ENCODE assay signal across 17 cellular contexts in genomic region chr2:190679391-190679790, GRCh38. TPM values are rescaled to one million over a fixed set of nuclear protein-coding genes. Genes with fewer than 3 reads are reported as not detected.
DNase-seq lines count a peak whose midpoint lies in the region; ATAC-seq and TF ChIP-seq lines count a peak whose summit lies in the region.
"Had no signal": no experiment of that assay in that cellular context is flagged by ENCODE, and none has a peak within 500 bp of the region (broad histone marks: within the 10 kb centered on the region; RNA-seq: fewer than 3 reads in every experiment).

No MANE protein-coding gene starts in this region.

- peaks cover 16% of the 10 kb centered on the region for H3K4me1 ChIP-seq in Caco-2
- H3K4me1 ChIP-seq: prostate gland had no signal

- H3K27ac Mint-ChIP-seq in CD14-positive monocyte = peak overlapping the region in 5 of 7 donors; percentile 60 to 85 (median 74)
- H3K27ac Mint-ChIP-seq in Caco-2 (ENCODE audit: unreplicated experiment) = peak overlapping the region; percentile 77
- H3K27ac Mint-ChIP-seq in activated T-helper 2 cell treated with anti-CD3 and anti-CD28 coated beads, Interferon-gamma antibody, Interleukin-2, Interleukin-4, amounts not matched to agents 10 μg/mL and 5 μg/mL and 100 μg/mL, durations not matched to agents 14 hours and 24 hours and 36 hours = peak overlapping the region; percentile 92
- peak overlapping the region; percentile 86 for H3K27ac Mint-ChIP-seq in memory B cell

- POLR2A ChIA-PET in Caco-2 (lab: Charles Lee) = no interaction called here

- ATAC-seq in memory B cell (ENCODE audit: low read depth) (no peak), GM19397 (IDR thresholded peaks at IDR 0.05; ENCODE audit: unreplicated experiment) (no peak)

- H3K36me3 Mint-ChIP-seq in CD14-positive monocyte = peaks cover 42 to 51% of the 10 kb centered on the region in 2 donors
- peaks cover 38% of the 10 kb centered on the region for H3K36me3 Mint-ChIP-seq in Caco-2 (ENCODE audit: insufficient read depth, unreplicated experiment)
- H3K36me3 Mint-ChIP-seq in activated T-helper 2 cell treated with anti-CD3 and anti-CD28 coated beads, Interferon-gamma antibody, Interleukin-2, Interleukin-4, amounts not matched to agents 10 μg/mL and 5 μg/mL and 100 μg/mL, durations not matched to agents 14 hours and 24 hours and 36 hours (ENCODE audit: low read depth) = peaks cover 45% of the 10 kb centered on the region
- no peaks in the 10 kb centered on the region for H3K36me3 Mint-ChIP-seq in memory B cell

- H3K27me3 Mint-ChIP-seq in CD14-positive monocyte (ENCODE audit: low read depth in 3 of 3) (no peaks in the 10 kb centered on the region), Caco-2 (ENCODE audit: insufficient read depth, unreplicated experiment) (no peaks in the 10 kb centered on the region), memory B cell (no peaks in the 10 kb centered on the region)
- no peaks in the 10 kb centered on the region for H3K27me3 Mint-ChIP-seq in activated T-helper 2 cell treated with anti-CD3 and anti-CD28 coated beads, Interferon-gamma antibody, Interleukin-2, Interleukin-4, amounts not matched to agents 10 μg/mL and 5 μg/mL and 100 μg/mL, durations not matched to agents 14 hours and 24 hours and 36 hours (ENCODE audit: low read depth)

- H3K9me3 Mint-ChIP-seq in CD14-positive monocyte (peaks cover 0 to 4% (median 0%) of the 10 kb centered on the region in 7 donors), Caco-2 (ENCODE audit: unreplicated experiment) (no peaks in the 10 kb centered on the region), memory B cell (no peaks in the 10 kb centered on the region)
- H3K9me3 Mint-ChIP-seq in activated T-helper 2 cell treated with anti-CD3 and anti-CD28 coated beads, Interferon-gamma antibody, Interleukin-2, Interleukin-4, amounts not matched to agents 10 μg/mL and 5 μg/mL and 100 μg/mL, durations not matched to agents 14 hours and 24 hours and 36 hours = no peaks in the 10 kb centered on the region
- H3K9me3 Mint-ChIP-seq: nephron progenitor cell had no signal

- DNase-seq in CD14-positive monocyte (ENCODE audit: low spot score) = no peak
- DNase-seq in Caco-2 = no peak
- DNase-seq in activated T-helper 2 cell treated with anti-CD3 and anti-CD28 coated beads, Interferon-gamma antibody, Interleukin-2, Interleukin-4, amounts not matched to agents 10 μg/mL and 5 μg/mL and 100 μg/mL, durations not matched to agents 14 hours and 24 hours and 36 hours (ENCODE audit: low spot score) = no peak
- no peak for DNase-seq in memory B cell (ENCODE audit: low spot score in 2 of 2)
- DNase-seq in AML-193 (lab: John Stamatoyannopoulos, UW) = no peak
- DNase-seq in T-helper 2 cell = no peak
- DNase-seq: effector memory CD4-positive, alpha-beta T cell; GDM1; heart left ventricle; NCI-H1417 treated with DMSO at 0.1 percent for 48 hours; NCI-H2171; nephron progenitor cell; stimulated activated CD4-positive, alpha-beta T cell treated with anti-CD3 and anti-CD28 coated beads, Interleukin-4, amount 100 ng/mL, for 1 hour; T1000 had no signal

- CTCF ChIA-PET in Caco-2 (lab: Charles Lee) = interaction anchor here (1.2 kb wide), 1 partner anchor 14 kb away, joined by 3 read pairs; no protein-coding TSS in a partner anchor

- TF ChIP-seq CTCF in CD14-positive monocyte (IDR thresholded peaks at IDR 0.05) (no peak), Caco-2 (IDR thresholded peaks at IDR 0.05; ENCODE audit: insufficient read depth in 1 of 2, low read depth in 1 of 2, low read length in 1 of 2, severe bottlenecking in 1 of 2, unreplicated experiment in 1 of 2) (no peak)

- H3K4me3 Mint-ChIP-seq in CD14-positive monocyte = no peak overlapping the region
- no peak overlapping the region for H3K4me3 Mint-ChIP-seq in Caco-2 (ENCODE audit: unreplicated experiment)
- peak overlapping the region; percentile 51 for H3K4me3 Mint-ChIP-seq in activated T-helper 2 cell treated with anti-CD3 and anti-CD28 coated beads, Interferon-gamma antibody, Interleukin-2, Interleukin-4, amounts not matched to agents 10 μg/mL and 5 μg/mL and 100 μg/mL, durations not matched to agents 14 hours and 24 hours and 36 hours (ENCODE audit: low read depth)
- H3K4me3 Mint-ChIP-seq in memory B cell = peak overlapping the region; percentile 76
- H3K4me3 Mint-ChIP-seq: nephron progenitor cell had no signal

- no peak overlapping the region for H3K4me3 ChIP-seq in Caco-2 (ENCODE audit: low read depth, low read length)
- H3K4me3 ChIP-seq: heart left ventricle, prostate gland, skin epidermis had no signal

- H3K36me3 ChIP-seq in Caco-2 (ENCODE audit: control insufficient read depth, insufficient read depth, low read length) = 0 out of 2 replicates have a peak, but pooled peaks cover 1% of the 10 kb centered on the region
- H3K36me3 ChIP-seq: prostate gland had no signal

- no peaks in the 10 kb centered on the region for H3K9me3 ChIP-seq in Caco-2
- H3K9me3 ChIP-seq: heart left ventricle, prostate gland had no signal

- no peaks in the 10 kb centered on the region for H3K27me3 ChIP-seq in Caco-2 (replicated peaks; ENCODE audit: control insufficient read depth, insufficient read depth, low read length)
- H3K27me3 ChIP-seq: heart left ventricle had no signal

- peaks cover 16% of the 10 kb centered on the region for H3K4me1 Mint-ChIP-seq in CD14-positive monocyte
- peaks cover 34% of the 10 kb centered on the region for H3K4me1 Mint-ChIP-seq in Caco-2 (ENCODE audit: low read depth, unreplicated experiment)
- peaks cover 50% of the 10 kb centered on the region for H3K4me1 Mint-ChIP-seq in activated T-helper 2 cell treated with anti-CD3 and anti-CD28 coated beads, Interferon-gamma antibody, Interleukin-2, Interleukin-4, amounts not matched to agents 10 μg/mL and 5 μg/mL and 100 μg/mL, durations not matched to agents 14 hours and 24 hours and 36 hours (ENCODE audit: low read depth)
- peaks cover 24% of the 10 kb centered on the region for H3K4me1 Mint-ChIP-seq in memory B cell

- BruUV-seq in Caco-2 (replicated peaks; lab: Mats Ljungman, UMichigan) = no TSS peak

- intact Hi-C loops in CD14-positive monocyte (cut with micrococcal nuclease) = no loop called here
- intact Hi-C loops in Caco-2 (cut with micrococcal nuclease; ENCODE audit: unreplicated experiment) = no loop called here
- intact Hi-C loops in activated T-helper 2 cell treated with anti-CD3 and anti-CD28 coated beads, Interferon-gamma antibody, Interleukin-2, Interleukin-4, amounts not matched to agents 10 μg/mL and 5 μg/mL and 100 μg/mL, durations not matched to agents 14 hours and 24 hours and 36 hours (cut with micrococcal nuclease) = loop anchor here (1.0 to 2.0 kb wide), 4 partner anchors 16 to 203 kb away; partner anchors contain the start of gene NEMP2

RNA-seq across cellular contexts. Expression of gene NAB1, which starts 30.5 kb away (rescaled TPM):
- polyA plus RNA-seq in CD14-positive monocyte = 1 to 10 TPM; 2.9 to 3.1 TPM
- total RNA-seq in Caco-2 (2022) = 87.9 and 88.1 TPM in 2 replicates
- total RNA-seq in activated T-helper 2 cell treated with anti-CD3 and anti-CD28 coated beads, Interferon-gamma antibody, Interleukin-2, Interleukin-4, amounts not matched to agents 10 μg/mL and 5 μg/mL and 100 μg/mL, durations not matched to agents 14 hours and 24 hours and 36 hours = 30.9 and 32.9 TPM in 2 replicates

Comparison
In these comparisons a context has a peak if more than half of its experiments do, and no peak if none do; other contexts are left out.
1. H3K4me3 Mint-ChIP-seq: peak in activated T-helper 2 cell treated with anti-CD3 and anti-CD28 coated beads, Interferon-gamma antibody, Interleukin-2, Interleukin-4, amounts not matched to agents 10 μg/mL and 5 μg/mL and 100 μg/mL, durations not matched to agents 14 hours and 24 hours and 36 hours (single experiment) and memory B cell (single experiment); none in CD14-positive monocyte (0 of 2) and Caco-2 (single experiment).
2. Peak in every context shown above with its lines, with median percentiles within 50 percentile points of each other: H3K27ac Mint-ChIP-seq.